Comparison of ENCODE assay signal across 18 cellular contexts in genomic region chr11:27467181-27467913, GRCh38. TPM values are rescaled to one million over a fixed set of nuclear protein-coding genes. Genes with fewer than 3 reads are reported as not detected.
DNase-seq lines count a peak whose midpoint lies in the region; ATAC-seq and TF ChIP-seq lines count a peak whose summit lies in the region.
"Had no signal": no experiment of that assay in that cellular context is flagged by ENCODE, and none has a peak within 500 bp of the region (broad histone marks: within the 10 kb centered on the region; RNA-seq: fewer than 3 reads in every experiment).

No MANE protein-coding gene starts in this region.

- H3K4me1 Mint-ChIP-seq in nephron progenitor cell = peaks cover 79% of the 10 kb centered on the region

- H3K27me3 Mint-ChIP-seq in nephron progenitor cell (ENCODE audit: low read depth, poor library complexity) = no peaks in the 10 kb centered on the region

- no peaks in the 10 kb centered on the region for H3K9me3 Mint-ChIP-seq in nephron progenitor cell
- H3K9me3 Mint-ChIP-seq: activated naive CD4-positive, alpha-beta T cell treated with anti-CD3 and anti-CD28 coated beads, Interleukin-2, amount 50 U/mL, for 72 hours; T-helper 1 cell treated with Interleukin-12 subunit alpha and Interleukin-12 subunit beta and Interleukin-4 antibody, amounts not matched to agents 30 μg/mL and 1 μg/mL, for 36 hours had no signal

- DNase-seq in SK-N-MC (ENCODE audit: low read depth, low spot score) (no peak), glomerular visceral epithelial cell (ENCODE audit: extremely low spot score) (peak; percentile 43), nephron progenitor cell (no peak), GM13976 (ENCODE audit: low spot score) (no peak), iPS-NIHi11 (ENCODE audit: low spot score) (no peak)
- DNase-seq: activated T-cell treated with anti-CD3 and anti-CD28 coated beads for 4 hours; DMS 273 treated with DMSO at 0.1 percent for 48 hours; effector CD4-positive, alpha-beta T cell; NCI-H146; Right ventricle myocardium superior; tibial artery had no signal

- peak overlapping the region; percentile 46 for H3K4me3 Mint-ChIP-seq in nephron progenitor cell
- H3K4me3 Mint-ChIP-seq: T-helper 1 cell treated with Interleukin-12 subunit alpha and Interleukin-12 subunit beta and Interleukin-4 antibody, amounts not matched to agents 30 μg/mL and 1 μg/mL, for 36 hours had no signal

- H3K4me1 ChIP-seq in urinary bladder (ENCODE audit: insufficient read depth) = no peaks in the 10 kb centered on the region

- H3K9me3 ChIP-seq in SK-N-MC (ENCODE audit: low read depth, low read length) = no peaks in the 10 kb centered on the region
- H3K9me3 ChIP-seq: BLaER1 treated with 17β-estradiol and CSF1 and Interleukin-3, amounts not matched to agents 10 nM and 100 nM; neutrophil; tibial artery had no signal

- ATAC-seq in HG03521 (IDR thresholded peaks at IDR 0.05; ENCODE audit: unreplicated experiment) = no peak
- ATAC-seq: activated CD4-positive, CD25-positive, alpha-beta regulatory T cell treated with anti-CD3 and anti-CD28 coated beads, Interleukin-2, amount 50 U/mL, for 24 hours; activated naive CD4-positive, alpha-beta T cell treated with anti-CD3 and anti-CD28 coated beads, Interleukin-2, amount 50 U/mL, for 72 hours had no signal

- H3K27ac Mint-ChIP-seq in nephron progenitor cell = peak overlapping the region; percentile 82
- H3K27ac Mint-ChIP-seq: activated naive CD4-positive, alpha-beta T cell treated with anti-CD3 and anti-CD28 coated beads, Interleukin-2, amount 50 U/mL, for 72 hours; T-helper 1 cell treated with Interleukin-12 subunit alpha and Interleukin-12 subunit beta and Interleukin-4 antibody, amounts not matched to agents 30 μg/mL and 1 μg/mL, for 36 hours had no signal

- peak overlapping the region; percentile 76 for H3K27ac ChIP-seq in SK-N-MC
- peak overlapping the region; percentile 23 for H3K27ac ChIP-seq in urinary bladder (ENCODE audit: low read depth)
- H3K27ac ChIP-seq: BLaER1 treated with 17β-estradiol and CSF1 and Interleukin-3, amounts not matched to agents 10 nM and 100 nM; neutrophil; tibial artery had no signal

- in situ Hi-C loops in GM13976 (cut with MboI; ENCODE audit: low sequenced_read_pairs, unreplicated experiment) = no loop called here

- no peak for TF ChIP-seq CTCF in nephron progenitor cell (IDR thresholded peaks at IDR 0.05)
- TF ChIP-seq CTCF in GM13976 (IDR thresholded peaks at IDR 0.05; ENCODE audit: borderline replicate concordance, control extremely low read depth, extremely low read depth, insufficient read depth, missing control alignments) = no peak

- H3K36me3 Mint-ChIP-seq in nephron progenitor cell (ENCODE audit: low read depth) = peaks cover 19% of the 10 kb centered on the region

- H3K9ac ChIP-seq in SK-N-MC (ENCODE audit: insufficient read length) = peak overlapping the region; percentile 32
- H3K9ac ChIP-seq: BLaER1 treated with 17β-estradiol and CSF1 and Interleukin-3, amounts not matched to agents 10 nM and 100 nM had no signal

- WGBS in urinary bladder = 93% methylated on average over 13 of the region's 13 CpGs

- H3K4me3 ChIP-seq in SK-N-MC (0 out of 2 replicates have a peak overlapping the region, but pooled peaks have one; percentile 32), urinary bladder (ENCODE audit: low read depth, low read length) (no peak overlapping the region)
- H3K4me3 ChIP-seq: BLaER1 treated with 17β-estradiol and CSF1 and Interleukin-3, amounts not matched to agents 10 nM and 100 nM; tibial artery had no signal

- no peaks in the 10 kb centered on the region for H3K36me3 ChIP-seq in SK-N-MC (ENCODE audit: insufficient read depth, low read length)
- H3K36me3 ChIP-seq in urinary bladder (ENCODE audit: insufficient read depth) = no peaks in the 10 kb centered on the region
- H3K36me3 ChIP-seq: BLaER1 treated with 17β-estradiol and CSF1 and Interleukin-3, amounts not matched to agents 10 nM and 100 nM; neutrophil; tibial artery had no signal

RNA-seq across cellular contexts. Expression of gene LGR4, which starts 5.2 kb away (rescaled TPM):
- 98.1 TPM for total RNA-seq in urinary bladder
- polyA plus RNA-seq in urinary bladder = 9.9 TPM

RNA-seq across cellular contexts. Expression of gene LIN7C, which starts 39.2 kb away (rescaled TPM):
- 93.1 TPM for total RNA-seq in urinary bladder
- polyA plus RNA-seq in urinary bladder = 6.8 TPM
